In the genomic region with DNA sequence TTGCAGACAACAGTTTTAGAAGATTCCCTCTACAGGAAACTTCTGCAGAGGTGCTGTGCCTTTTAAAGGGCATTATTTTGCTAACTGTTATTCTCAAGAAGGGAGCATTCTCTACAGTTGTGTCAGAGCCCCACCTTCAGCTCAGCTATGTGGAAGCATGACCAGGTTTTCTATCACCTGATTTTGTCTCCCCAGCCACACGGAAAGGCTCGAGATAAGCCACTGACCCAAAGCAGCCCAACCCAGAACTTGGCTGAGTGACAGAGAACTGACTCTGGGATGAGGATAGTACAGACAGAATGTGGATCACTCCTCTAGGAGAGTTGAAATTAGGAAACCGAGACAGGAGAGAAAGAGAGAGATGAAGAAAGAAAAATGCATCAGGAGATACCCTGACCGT, we compare ENCODE assay signal across 17 cellular contexts. TPM values are rescaled to one million over a fixed set of nuclear protein-coding genes. Genes with fewer than 3 reads are reported as not detected.
DNase-seq lines count a peak whose midpoint lies in the region; ATAC-seq and TF ChIP-seq lines count a peak whose summit lies in the region.
"Had no signal": no experiment of that assay in that cellular context is flagged by ENCODE, and none has a peak within 500 bp of the region (broad histone marks: within the 10 kb centered on the region; RNA-seq: fewer than 3 reads in every experiment).

No MANE protein-coding gene starts in this region.

- H3K36me3 ChIP-seq in thyroid gland = no peaks in the 10 kb centered on the region
- H3K36me3 ChIP-seq: breast epithelium had no signal

- H3K27me3 Mint-ChIP-seq in stimulated activated naive CD8-positive, alpha-beta T cell treated with anti-CD3 and anti-CD28 coated beads, Interleukin-15, amount 100 ng/mL, for 72 hours = peaks cover 43% of the 10 kb centered on the region

- H3K27me3 ChIP-seq in foreskin keratinocyte (no peaks in the 10 kb centered on the region), thyroid gland (no peaks in the 10 kb centered on the region)

- peak; percentile 79 for ATAC-seq in foreskin keratinocyte
- ATAC-seq in stimulated activated naive CD8-positive, alpha-beta T cell treated with anti-CD3 and anti-CD28 coated beads, Interleukin-15, amount 100 ng/mL, for 72 hours = no peak
- ATAC-seq: activated CD4-positive, CD25-positive, alpha-beta regulatory T cell treated with anti-CD3 and anti-CD28 coated beads, Interleukin-2, amount 50 U/mL, for 24 hours; activated CD8-positive, alpha-beta T cell treated with anti-CD3 and anti-CD28 coated beads for 36 hours; naive thymus-derived CD8-positive, alpha-beta T cell had no signal

- TF ChIP-seq CTCF in foreskin keratinocyte (conservative IDR thresholded peaks at IDR 0.05) (peak; percentile 34), thyroid gland (IDR thresholded peaks at IDR 0.05) (no peak)

- H3K27ac ChIP-seq in foreskin keratinocyte = no peak overlapping the region
- H3K27ac ChIP-seq in thyroid gland = peak overlapping the region; percentile 52 to 75 (median 63)
- H3K27ac ChIP-seq: breast epithelium had no signal

- no peaks in the 10 kb centered on the region for H3K9me3 ChIP-seq in thyroid gland
- H3K9me3 ChIP-seq: breast epithelium had no signal

- H3K9me3 Mint-ChIP-seq in stimulated activated naive CD8-positive, alpha-beta T cell treated with anti-CD3 and anti-CD28 coated beads, Interleukin-15, amount 100 ng/mL, for 72 hours = peaks cover 4 to 7% of the 10 kb centered on the region in 2 donors
- H3K9me3 Mint-ChIP-seq: dendritic cell treated with granulocyte-macrophage colony-stimulating factor and Interleukin-4, amounts not matched to agents 40 ng/mL and 50 ng/mL, for 4 days had no signal

- no peaks in the 10 kb centered on the region for H3K4me1 ChIP-seq in foreskin keratinocyte
- H3K4me1 ChIP-seq in thyroid gland = peaks cover 25 to 26% of the 10 kb centered on the region in 2 donors
- H3K4me1 ChIP-seq: breast epithelium had no signal

- TF ChIP-seq POLR2A in thyroid gland (IDR thresholded peaks at IDR 0.05) = no peak

- WGBS in thyroid gland, 2 donors = 58 to 65% methylated on average over 4 of the region's 4 CpGs

- intact Hi-C loops in thyroid gland (cut with DNase I) = no loop called here

- H3K27ac Mint-ChIP-seq in stimulated activated naive CD8-positive, alpha-beta T cell treated with anti-CD3 and anti-CD28 coated beads, Interleukin-15, amount 100 ng/mL, for 72 hours = no peak overlapping the region
- H3K27ac Mint-ChIP-seq: activated CD8-positive, alpha-beta T cell treated with anti-CD3 and anti-CD28 coated beads for 36 hours; CD4-positive, alpha-beta memory T cell; dendritic cell treated with granulocyte-macrophage colony-stimulating factor and Interleukin-4, amounts not matched to agents 40 ng/mL and 50 ng/mL, for 4 days had no signal

- no peak overlapping the region for H3K4me3 Mint-ChIP-seq in stimulated activated naive CD8-positive, alpha-beta T cell treated with anti-CD3 and anti-CD28 coated beads, Interleukin-15, amount 100 ng/mL, for 72 hours
- H3K4me3 Mint-ChIP-seq: activated CD8-positive, alpha-beta T cell treated with anti-CD3 and anti-CD28 coated beads for 36 hours; CD4-positive, alpha-beta memory T cell; dendritic cell treated with granulocyte-macrophage colony-stimulating factor and Interleukin-4, amounts not matched to agents 40 ng/mL and 50 ng/mL, for 4 days; naive thymus-derived CD8-positive, alpha-beta T cell had no signal

- no peak overlapping the region for H3K4me3 ChIP-seq in thyroid gland (replicated peaks in 1 of 3)
- H3K4me3 ChIP-seq: breast epithelium had no signal

- no peaks in the 10 kb centered on the region for H3K4me1 Mint-ChIP-seq in stimulated activated naive CD8-positive, alpha-beta T cell treated with anti-CD3 and anti-CD28 coated beads, Interleukin-15, amount 100 ng/mL, for 72 hours
- H3K4me1 Mint-ChIP-seq: CD4-positive, alpha-beta memory T cell; naive thymus-derived CD8-positive, alpha-beta T cell had no signal

- peak; percentile 88 for DNase-seq in NCI-H226
- DNase-seq in foreskin keratinocyte = peak in 1 of 2 donors; percentile 59
- DNase-seq in kidney tubule cell (ENCODE audit: low spot score) = peak; percentile 77
- DNase-seq in thyroid gland = peak; percentile 78 to 82
- DNase-seq in activated gamma-delta T cell treated with Interleukin-2 at 50 U/mL for 16 hours = no peak
- no peak for DNase-seq in stimulated activated naive CD8-positive, alpha-beta T cell treated with anti-CD3 and anti-CD28 coated beads, Interleukin-15, amount 100 ng/mL, for 72 hours
- DNase-seq in SW480 (ENCODE audit: low spot score) = no peak
- DNase-seq: activated CD8-positive, alpha-beta T cell treated with anti-CD3 and anti-CD28 coated beads for 36 hours; CD4-positive, alpha-beta memory T cell; mesendoderm; naive thymus-derived CD8-positive, alpha-beta T cell; NCI-H1436; NCI-H82 had no signal

RNA-seq across cellular contexts. Expression of gene COL4A4, which starts 10.7 kb away (rescaled TPM):
- total RNA-seq in foreskin keratinocyte = 0.49 and 1.5 TPM in 2 replicates
- polyA plus RNA-seq in foreskin keratinocyte = 0.13 and 0.26 TPM in 2 replicates
- total RNA-seq in thyroid gland = 10 to 100 TPM; 16.5 to 41.7 (median 34.2) TPM
- total RNA-seq: activated CD8-positive, alpha-beta T cell treated with anti-CD3 and anti-CD28 coated beads for 36 hours had no signal
- polyA plus RNA-seq: keratinocyte had no signal

RNA-seq across cellular contexts. Expression of gene COL4A3, which starts 11.1 kb away (rescaled TPM):
- 0.07 and 0.34 TPM in 2 replicates for total RNA-seq in foreskin keratinocyte
- 0.01 and 0.12 TPM in 2 replicates for polyA plus RNA-seq in foreskin keratinocyte
- total RNA-seq in thyroid gland = 10 to 100 TPM; 59.7 to 86.5 (median 66.9) TPM
- total RNA-seq: activated CD8-positive, alpha-beta T cell treated with anti-CD3 and anti-CD28 coated beads for 36 hours had no signal
- polyA plus RNA-seq: CD4-positive, alpha-beta memory T cell; keratinocyte; naive thymus-derived CD8-positive, alpha-beta T cell had no signal

Comparison
In these comparisons a context has a peak if more than half of its experiments do, and no peak if none do; other contexts are left out.
1. DNase-seq: peak in NCI-H226 (single experiment), kidney tubule cell (single experiment) and thyroid gland (2 of 2); none in activated gamma-delta T cell treated with Interleukin-2 at 50 U/mL for 16 hours (single experiment), stimulated activated naive CD8-positive, alpha-beta T cell treated with anti-CD3 and anti-CD28 coated beads, Interleukin-15, amount 100 ng/mL, for 72 hours (0 of 2) and SW480 (single experiment).
2. RNA of gene COL4A3, which starts 11.1 kb away (total RNA-seq): 59.7 to 86.5 TPM in thyroid gland; 0.07 to 0.34 TPM in foreskin keratinocyte; every median in the first group is over 10 times any median in the second.